In the genomic region with DNA sequence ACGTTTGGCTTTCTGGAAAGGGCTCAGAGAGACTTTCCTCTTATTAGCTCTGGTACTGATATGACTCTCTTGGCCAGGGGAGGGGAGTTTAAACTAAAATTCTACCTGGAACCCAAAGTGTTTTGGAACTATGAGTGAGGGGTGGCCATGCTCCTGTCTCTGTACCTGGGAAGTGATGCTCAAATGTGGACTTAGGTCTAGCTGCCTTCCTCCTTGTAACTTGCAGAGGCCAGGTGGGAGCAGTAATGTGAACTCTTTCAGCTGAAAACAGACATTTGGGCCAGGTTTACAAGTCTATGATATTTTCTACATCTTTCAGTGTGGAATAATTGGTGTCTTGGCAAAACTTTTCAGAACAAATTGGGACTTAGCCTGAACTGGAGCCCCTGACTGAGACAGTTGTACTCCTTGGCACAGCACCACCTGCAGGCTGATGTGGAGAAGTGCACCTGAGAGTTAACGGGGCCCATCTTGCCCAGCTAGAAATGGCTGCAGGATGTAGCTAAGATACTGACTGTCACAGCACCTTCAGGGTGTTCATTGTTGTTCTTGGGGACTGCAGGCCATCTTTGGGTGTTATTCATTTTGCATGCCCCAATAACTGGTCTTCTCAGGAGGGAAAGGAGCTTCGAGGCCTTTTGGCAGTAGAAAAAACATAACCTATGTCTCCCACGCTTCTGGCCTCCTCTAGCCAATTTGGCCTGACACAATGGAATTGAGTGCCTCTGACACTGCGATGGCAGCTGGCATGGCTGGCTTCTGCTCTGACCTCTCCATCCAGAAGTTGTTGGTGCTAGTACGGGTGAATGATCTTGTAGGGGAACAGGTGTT, we compare ENCODE assay signal across 8 cellular contexts. TPM values are rescaled to one million over a fixed set of nuclear protein-coding genes. Genes with fewer than 3 reads are reported as not detected.
DNase-seq lines count a peak whose midpoint lies in the region; ATAC-seq and TF ChIP-seq lines count a peak whose summit lies in the region.

No MANE protein-coding gene starts in this region.

- H4K20me1 ChIP-seq in IMR-90 (ENCODE audit: insufficient read depth, low read length): no peaks in the 10 kb centered on the region

- WGBS in IMR-90 (ENCODE audit: extremely low coverage in 2 of 2, insufficient read length in 1 of 2), 2 experiments: no CpG with 5 or more reads among the region's 6 CpGs
- no CpG with 5 or more reads among the region's 6 CpGs for WGBS in trophoblast cell (ENCODE audit: extremely low coverage, insufficient coverage, insufficient read length)

- TF ChIP-seq RAD21 in IMR-90 (IDR thresholded peaks at IDR 0.05; ENCODE audit: low read length): peak; percentile 91

- H3K36me3 Mint-ChIP-seq in activated T-helper 17 cell treated with anti-CD3 and anti-CD28 coated beads, Interleukin-2, amount 50 U/mL, for 72 hours (ENCODE audit: low read depth): peaks cover 23% of the 10 kb centered on the region
- no peaks in the 10 kb centered on the region for H3K36me3 Mint-ChIP-seq in type B pancreatic cell

- no peak overlapping the region for H2BK20ac ChIP-seq in IMR-90 (ENCODE audit: low read depth, low read length)

- H3K9me3 Mint-ChIP-seq in activated T-helper 17 cell treated with anti-CD3 and anti-CD28 coated beads, Interleukin-2, amount 50 U/mL, for 72 hours: no peaks in the 10 kb centered on the region
- no peaks in the 10 kb centered on the region for H3K9me3 Mint-ChIP-seq in type B pancreatic cell

- no peak overlapping the region for H2BK12ac ChIP-seq in trophoblast cell (ENCODE audit: low read length)

- no peaks in the 10 kb centered on the region for H3K9me1 ChIP-seq in IMR-90 (ENCODE audit: insufficient read depth, low read length)

- H3K79me1 ChIP-seq in IMR-90 (ENCODE audit: low read depth in 1 of 2, low read length in 2 of 2): peaks cover 0 to 4% of the 10 kb centered on the region in 2 experiments; a peak in 1 of 4 replicates
- no peaks in the 10 kb centered on the region for H3K79me1 ChIP-seq in trophoblast cell (ENCODE audit: low read length)

- H3K79me2 ChIP-seq in trophoblast cell (ENCODE audit: control insufficient read depth, insufficient read depth, low read length, poor library complexity): no peaks in the 10 kb centered on the region

- peaks cover 3% of the 10 kb centered on the region for H3K27me3 Mint-ChIP-seq in activated T-helper 17 cell treated with anti-CD3 and anti-CD28 coated beads, Interleukin-2, amount 50 U/mL, for 72 hours
- H3K27me3 Mint-ChIP-seq in type B pancreatic cell: peaks cover 4% of the 10 kb centered on the region

- no peak overlapping the region for H3K27ac Mint-ChIP-seq in activated T-helper 17 cell treated with anti-CD3 and anti-CD28 coated beads, Interleukin-2, amount 50 U/mL, for 72 hours
- H3K27ac Mint-ChIP-seq in type B pancreatic cell: no peak overlapping the region

- H3K36me3 ChIP-seq in IMR-90 (ENCODE audit: control insufficient read depth, insufficient read depth, low read length): no peaks in the 10 kb centered on the region; the same call in 1 of the 2 replicates
- H3K36me3 ChIP-seq in RWPE2 (ENCODE audit: low read depth): peaks cover 68% of the 10 kb centered on the region
- no peaks in the 10 kb centered on the region for H3K36me3 ChIP-seq in trophoblast cell (ENCODE audit: control insufficient read depth in 1 of 2, insufficient read depth in 2 of 2, low read length in 2 of 2)

- H2AK5ac ChIP-seq in IMR-90 (ENCODE audit: low read depth, low read length) (no peak overlapping the region), trophoblast cell (ENCODE audit: low read length) (no peak overlapping the region)

- H2AFZ ChIP-seq in IMR-90 (replicated peaks; ENCODE audit: low read length, poor library complexity): peak overlapping the region; percentile 48
- no peak overlapping the region for H2AFZ ChIP-seq in trophoblast cell (ENCODE audit: insufficient read depth, low read length, poor library complexity)

- H3K4me1 ChIP-seq in IMR-90 (ENCODE audit: control insufficient read depth, insufficient read depth, low read length) (no peaks in the 10 kb centered on the region), RWPE2 (ENCODE audit: insufficient read depth, poor library complexity, severe bottlenecking) (no peaks in the 10 kb centered on the region), trophoblast cell (ENCODE audit: control insufficient read depth in 1 of 2, insufficient read depth in 2 of 2, low read length in 2 of 2) (no peaks in the 10 kb centered on the region)

- no peaks in the 10 kb centered on the region for H3K9me3 ChIP-seq in IMR-90 (ENCODE audit: control insufficient read depth, insufficient read depth, low read length)
- no peaks in the 10 kb centered on the region for H3K9me3 ChIP-seq in RWPE2 (ENCODE audit: severe bottlenecking)
- peaks cover 2% of the 10 kb centered on the region for H3K9me3 ChIP-seq in trophoblast cell (ENCODE audit: insufficient read depth, low read depth, low read length)

- H3K18ac ChIP-seq in IMR-90 (ENCODE audit: low read depth, low read length): no peak overlapping the region
- no peak overlapping the region for H3K18ac ChIP-seq in trophoblast cell (ENCODE audit: low read length)

- dilution Hi-C loops in IMR-90 (cut with HindIII; ENCODE audit: low sequenced_read_pairs, unreplicated experiment): no loop called here

- no peak overlapping the region for H3K4me3 ChIP-seq in IMR-90 (ENCODE audit: insufficient read depth, low read depth, low read length)
- H3K4me3 ChIP-seq in RWPE2 (ENCODE audit: severe bottlenecking): no peak overlapping the region
- H3K4me3 ChIP-seq in trophoblast cell (ENCODE audit: low read depth, low read length): no peak overlapping the region

- POLR2A ChIA-PET in IMR-90 (lab: Charles Lee; ENCODE audit: unreplicated experiment): interaction anchor here (0.6 kb wide), 1 partner anchor 85 kb away, joined by 3 read pairs; no protein-coding TSS in a partner anchor

- TF ChIP-seq CTCF in IMR-90 (conservative IDR thresholded peaks at IDR 0.05; ENCODE audit: low read depth, low read length) (peak; percentile 88), RWPE2 (IDR thresholded peaks at IDR 0.05; ENCODE audit: poor library complexity, severe bottlenecking) (peak; percentile 95), type B pancreatic cell (conservative IDR thresholded peaks at IDR 0.05) (peak; percentile 89)

- H2BK120ac ChIP-seq in IMR-90 (ENCODE audit: low read depth, low read length): no peak overlapping the region
- H2BK120ac ChIP-seq in trophoblast cell (ENCODE audit: insufficient read depth, low read length, poor library complexity): no peak overlapping the region

- H2AK9ac ChIP-seq in IMR-90 (replicated peaks; ENCODE audit: low read depth, low read length, poor library complexity): no peak overlapping the region

- no peak overlapping the region for H3K4me2 ChIP-seq in IMR-90 (ENCODE audit: low read depth, low read length)
- H3K4me2 ChIP-seq in trophoblast cell (ENCODE audit: low read length): no peak overlapping the region

- no peaks in the 10 kb centered on the region for H3K27me3 ChIP-seq in IMR-90 (ENCODE audit: control insufficient read depth, insufficient read depth, low read length)
- H3K27me3 ChIP-seq in RWPE2 (ENCODE audit: insufficient read depth, poor library complexity, severe bottlenecking): no peaks in the 10 kb centered on the region
- H3K27me3 ChIP-seq in trophoblast cell (ENCODE audit: insufficient read depth, low read length): no peaks in the 10 kb centered on the region

- H3K23ac ChIP-seq in IMR-90 (ENCODE audit: low read depth, low read length): no peak overlapping the region
- H3K23ac ChIP-seq in trophoblast cell (ENCODE audit: low read length): no peak overlapping the region

- H3K27ac ChIP-seq in IMR-90 (ENCODE audit: insufficient read depth, low read length) (no peak overlapping the region), RWPE2 (ENCODE audit: poor library complexity, severe bottlenecking) (no peak overlapping the region), trophoblast cell (ENCODE audit: low read depth, low read length) (no peak overlapping the region)

- H3K56ac ChIP-seq in IMR-90 (ENCODE audit: extremely low read depth, insufficient read depth, low read length): no peak overlapping the region

- peaks cover 5% of the 10 kb centered on the region for H3K4me1 Mint-ChIP-seq in activated T-helper 17 cell treated with anti-CD3 and anti-CD28 coated beads, Interleukin-2, amount 50 U/mL, for 72 hours
- H3K4me1 Mint-ChIP-seq in type B pancreatic cell (ENCODE audit: unreplicated experiment): peaks cover 7% of the 10 kb centered on the region

- H3K9ac ChIP-seq in IMR-90 (ENCODE audit: low read depth, low read length): no peak overlapping the region
- no peak overlapping the region for H3K9ac ChIP-seq in trophoblast cell (ENCODE audit: low read length)

- H4K91ac ChIP-seq in IMR-90 (ENCODE audit: insufficient read depth, low read depth, low read length) (no peak overlapping the region), trophoblast cell (ENCODE audit: low read depth, low read length) (no peak overlapping the region)

- no peak overlapping the region for H3K14ac ChIP-seq in IMR-90 (replicated peaks; ENCODE audit: low read depth, low read length)
- H3K14ac ChIP-seq in trophoblast cell (ENCODE audit: low read length): no peak overlapping the region

- H3K4me3 Mint-ChIP-seq in activated T-helper 17 cell treated with anti-CD3 and anti-CD28 coated beads, Interleukin-2, amount 50 U/mL, for 72 hours: no peak overlapping the region
- H3K4me3 Mint-ChIP-seq in type B pancreatic cell: no peak overlapping the region

- no peak overlapping the region for H2BK15ac ChIP-seq in IMR-90 (ENCODE audit: low read depth, low read length)

- no TSS peak for BruUV-seq in IMR-90 (replicated peaks; lab: Mats Ljungman, UMichigan)

- no peak overlapping the region for H4K12ac ChIP-seq in trophoblast cell (ENCODE audit: low read depth, low read length)

- peak overlapping the region in 1 of 2 experiments; percentile 54; a peak in 1 of 4 replicates for H4K8ac ChIP-seq in IMR-90 (ENCODE audit: low read depth in 2 of 2, low read length in 2 of 2)
- no peak overlapping the region for H4K8ac ChIP-seq in trophoblast cell (ENCODE audit: low read depth, low read length)

- DNase-seq in EH (ENCODE audit: low read depth) (peak; percentile 80), IMR-90 (peak; percentile 78), RWPE2 (ENCODE audit: low spot score) (no peak), foreskin melanocyte (peak; percentile 62), trophoblast cell (peak; percentile 57 to 85), type B pancreatic cell (ENCODE audit: extremely low spot score, unreplicated experiment) (no peak)

- ATAC-seq in GM21529 (IDR thresholded peaks at IDR 0.05; ENCODE audit: unreplicated experiment) (peak; percentile 75), IMR-90 (ENCODE audit: low read depth) (peak; percentile 99), RWPE2 (ENCODE audit: low read depth) (peak; percentile 81)
- peak; percentile 60 for ATAC-seq in activated T-helper 17 cell treated with anti-CD3 and anti-CD28 coated beads, Interleukin-2, amount 50 U/mL, for 72 hours (replicated peaks)

- CTCF ChIA-PET in IMR-90 (lab: Yijun Ruan, JAX): interaction anchor here (0.5 to 2.3 kb wide), 13 partner anchors 14 to 1480 kb away, joined by 3 to 32 read pairs (median 3); no protein-coding TSS in a partner anchor

- no peak overlapping the region for H4K5ac ChIP-seq in IMR-90 (ENCODE audit: low read depth, low read length)

- no peak overlapping the region for H2BK5ac ChIP-seq in IMR-90 (ENCODE audit: low read depth, low read length, poor library complexity, severe bottlenecking)
- H2BK5ac ChIP-seq in trophoblast cell (ENCODE audit: low read depth, low read length, poor library complexity): no peak overlapping the region

- H3K4ac ChIP-seq in IMR-90 (ENCODE audit: low read depth, low read length) (no peak overlapping the region), trophoblast cell (ENCODE audit: low read depth, low read length) (no peak overlapping the region)

- in situ Hi-C loops in IMR-90 (cut with MboI; ENCODE audit: low sequenced_read_pairs): loop anchor here (5.0 kb wide), 2 partner anchors 56 to 1479 kb away; no protein-coding TSS in a partner anchor

- intact Hi-C loops in IMR-90 (cut with micrococcal nuclease): loop anchor here (1.0 kb wide), 1 partner anchor 58 kb away; no protein-coding TSS in a partner anchor

- no peak; the same call in 1 of the 2 replicates for TF ChIP-seq POLR2A in IMR-90 (IDR thresholded peaks at IDR 0.05; ENCODE audit: low read depth, low read length)

RNA-seq across cellular contexts. Expression of a gene that starts 37.1 kb away (rescaled TPM):
- total RNA-seq in IMR-90 (2012; rRNA removed) (5.0 and 7.2 TPM in 2 replicates), type B pancreatic cell (ENCODE audit: low replicate concordance) (1.3 and 1.5 TPM in 2 replicates)
- 2.6 and 3.6 TPM in 2 replicates for polyA plus RNA-seq in IMR-90 (2012; rRNA removed)
- 0.88 and 1.2 TPM in 2 replicates for polyA plus RNA-seq in IMR-90 (2012; cell fraction: cytosol; rRNA removed)
- 0.77 and 3.6 TPM in 2 replicates for polyA plus RNA-seq in IMR-90 (2012; cell fraction: nucleus; rRNA removed; ENCODE audit: low replicate concordance)
- 10 to 100 TPM; 10.4 to 21.5 TPM for total RNA-seq in activated T-helper 17 cell treated with anti-CD3 and anti-CD28 coated beads, Interleukin-2, amount 50 U/mL, for 72 hours
- polyA plus RNA-seq in trophoblast cell (2013): 0.31 and 0.33 TPM in 2 replicates

Comparison
In these comparisons a context has a peak if more than half of its experiments do, and no peak if none do; other contexts are left out.
1. DNase-seq: peak in EH (single experiment), IMR-90 (single experiment), foreskin melanocyte (single experiment) and trophoblast cell (2 of 2); none in RWPE2 (single experiment) and type B pancreatic cell (single experiment).
2. Peak in every context shown above with its lines, with median percentiles within 50 percentile points of each other: ATAC-seq and CTCF ChIP-seq.